Comparison of ENCODE assay signal across 8 cellular contexts in genomic region chr22:21468194-21469096, GRCh38. TPM values are rescaled to one million over a fixed set of nuclear protein-coding genes. Genes with fewer than 3 reads are reported as not detected.
DNase-seq lines count a peak whose midpoint lies in the region; ATAC-seq and TF ChIP-seq lines count a peak whose summit lies in the region.
"Not testable (repeated sequence)": the region's sequence is repeated elsewhere in the genome, so short reads cannot be mapped to it uniquely, and the experiment has no call there.

No MANE protein-coding gene starts in this region.

- not testable (repeated sequence) for H4K20me1 ChIP-seq in hepatocyte (ENCODE audit: insufficient read depth, poor library complexity, severe bottlenecking)

- H3K27me3 ChIP-seq in HUES64 (ENCODE audit: insufficient read depth, low read length); breast epithelium; hepatocyte; psoas muscle (ENCODE audit: insufficient read depth in 3 of 3, low read length in 2 of 3): not testable (repeated sequence)

- H3K9me2 ChIP-seq in hepatocyte (replicated peaks; ENCODE audit: insufficient read depth): not testable (repeated sequence)

- not testable (repeated sequence) for H3K9me3 Mint-ChIP-seq in stimulated activated naive CD8-positive, alpha-beta T cell treated with anti-CD3 and anti-CD28 coated beads, Interleukin-15, amount 100 ng/mL, for 72 hours

- CTCF ChIA-PET in HEK293 (lab: Yijun Ruan, JAX): not testable (repeated sequence)

- H3K4me1 ChIP-seq in HEK293 (ENCODE audit: control insufficient read depth, insufficient read depth, low read length); HUES64 (ENCODE audit: insufficient read depth, low read length); breast epithelium; hepatocyte (ENCODE audit: insufficient read depth); psoas muscle: not testable (repeated sequence)

- peak overlapping the region; percentile 63 for H3K4me2 ChIP-seq in hepatocyte

- H3K27ac Mint-ChIP-seq in stimulated activated naive CD8-positive, alpha-beta T cell treated with anti-CD3 and anti-CD28 coated beads, Interleukin-15, amount 100 ng/mL, for 72 hours: peak overlapping the region; percentile 27 to 88

- peak overlapping the region; percentile 92 to 93 for H3K4me3 Mint-ChIP-seq in stimulated activated naive CD8-positive, alpha-beta T cell treated with anti-CD3 and anti-CD28 coated beads, Interleukin-15, amount 100 ng/mL, for 72 hours

- H3K27ac ChIP-seq in HEK293 (ENCODE audit: extremely low read depth, low read depth, low read length); hepatocyte; psoas muscle: not testable (repeated sequence)
- peak overlapping the region; percentile 64; the same call in 1 of the 2 replicates for H3K27ac ChIP-seq in HUES64 (ENCODE audit: low read depth, low read length)
- H3K27ac ChIP-seq in breast epithelium: peak overlapping the region; percentile 69 to 79

- peak; percentile 97 to 98 (median 98) for ATAC-seq in psoas muscle
- peak; percentile 91 for ATAC-seq in stimulated activated naive CD8-positive, alpha-beta T cell treated with anti-CD3 and anti-CD28 coated beads, Interleukin-15, amount 100 ng/mL, for 72 hours

- not testable (repeated sequence) for TF ChIP-seq POLR2A in breast epithelium (IDR thresholded peaks at IDR 0.05)

- intact Hi-C loops in breast epithelium (cut with DNase I; ENCODE audit: low total_unique reads); psoas muscle (cut with DNase I): not testable (repeated sequence)

- not testable (repeated sequence) for TF ChIP-seq CTCF in GM12864 (IDR thresholded peaks at IDR 0.05; ENCODE audit: low read depth, low read length, missing control alignments); HEK293 (tag by site-specific recombination; IDR thresholded peaks at IDR 0.05); breast epithelium (IDR thresholded peaks at IDR 0.05); hepatocyte (IDR thresholded peaks at IDR 0.05; ENCODE audit: poor library complexity); psoas muscle (IDR thresholded peaks at IDR 0.05)

- not testable (repeated sequence) for H3K79me2 ChIP-seq in hepatocyte

- H3K36me3 ChIP-seq in HEK293 (ENCODE audit: control insufficient read depth in 2 of 2, insufficient read depth in 1 of 2, low read length in 2 of 2); HUES64 (ENCODE audit: insufficient read depth, low read length); breast epithelium; hepatocyte (replicated peaks; ENCODE audit: insufficient read depth, low read depth); psoas muscle (ENCODE audit: insufficient read depth in 1 of 2, low read depth in 1 of 2): not testable (repeated sequence)

- not testable (repeated sequence) for H3K9ac ChIP-seq in HUES64 (ENCODE audit: low read depth, low read length)

- DNase-seq in GM12864 (ENCODE audit: low read depth) (peak; percentile 70), breast epithelium (ENCODE audit: low spot score in 2 of 2) (peak; percentile 83 to 98), hepatocyte (ENCODE audit: low spot score) (peak; percentile 85), psoas muscle (peak; percentile 87 to 95)
- peak; percentile 79 to 89 for DNase-seq in activated CD4-positive, alpha-beta T cell treated with anti-CD3 and anti-CD28 coated beads, Interleukin-2, amount 50 U/mL, for 24 hours (ENCODE audit: low read depth in 1 of 2, low spot score in 1 of 2)
- DNase-seq in stimulated activated naive CD8-positive, alpha-beta T cell treated with anti-CD3 and anti-CD28 coated beads, Interleukin-15, amount 100 ng/mL, for 72 hours: peak; percentile 87 to 91

- not testable (repeated sequence) for H3K4me1 Mint-ChIP-seq in stimulated activated naive CD8-positive, alpha-beta T cell treated with anti-CD3 and anti-CD28 coated beads, Interleukin-15, amount 100 ng/mL, for 72 hours

- not testable (repeated sequence) for H2AFZ ChIP-seq in hepatocyte

- not testable (repeated sequence) for H3K27me3 Mint-ChIP-seq in stimulated activated naive CD8-positive, alpha-beta T cell treated with anti-CD3 and anti-CD28 coated beads, Interleukin-15, amount 100 ng/mL, for 72 hours

- POLR2A ChIA-PET in HEK293 (lab: Yijun Ruan, JAX): not testable (repeated sequence)

- not testable (repeated sequence) for H3K9me3 ChIP-seq in HEK293 (ENCODE audit: control insufficient read depth, insufficient read depth, low read depth, low read length); HUES64 (ENCODE audit: insufficient read depth, low read depth, low read length); breast epithelium; hepatocyte (ENCODE audit: low read depth); psoas muscle

- WGBS in HUES64: 0% methylated on average over 9 of the region's 60 CpGs
- WGBS in hepatocyte (ENCODE audit: low lambda C conversion rate, missing lambda C conversion rate): no CpG with 5 or more reads among the region's 60 CpGs
- 0 to 1% (median 0%) methylated on average over 3 to 16 of the region's 60 CpGs for WGBS in psoas muscle, 3 donors

- peak overlapping the region; percentile 26 for H3K4me3 ChIP-seq in GM12864 (ENCODE audit: low read depth, low read length)
- peak overlapping the region; percentile 26 for H3K4me3 ChIP-seq in HEK293 (ENCODE audit: low read depth, low read length)
- H3K4me3 ChIP-seq in HUES64 (ENCODE audit: low read length): peak overlapping the region; percentile 44
- H3K4me3 ChIP-seq in breast epithelium: peak overlapping the region; percentile 28 to 60 (median 48)
- H3K4me3 ChIP-seq in hepatocyte: not testable (repeated sequence)
- H3K4me3 ChIP-seq in psoas muscle: peak overlapping the region; percentile 50

TF ChIP-seq in HEK293, 187 proteins besides CTCF, POLR2A, EP300 and RAD21:
- TF ChIP-seq SP2 (tag by site-specific recombination; IDR thresholded peaks at IDR 0.05) (peak; percentile 45), ZNF341 (tag by site-specific recombination; IDR thresholded peaks at IDR 0.05; ENCODE audit: low read depth) (peak; percentile 56)

RNA-seq across cellular contexts. Expression of gene TMEM191C, which starts 1.3 kb away (rescaled TPM):
- 1.7 TPM for polyA plus RNA-seq in HUES64 (2013, experiment 1 of 2)
- polyA plus RNA-seq in HUES64 (2013, experiment 2 of 2): 1.4 TPM
- total RNA-seq in breast epithelium (1 to 10 TPM in 2 of 3 donors, not detected in 1; 1.0 to 1.3 TPM), hepatocyte (5.9 and 13.4 TPM in 2 replicates), psoas muscle (under 1 TPM in 1 of 4 donors, not detected in 3; 0.34 TPM)
- polyA plus RNA-seq in hepatocyte (3.9 and 15.5 TPM in 2 replicates), psoas muscle (under 1 TPM; 0.01 to 0.07 (median 0.06) TPM)

RNA-seq across cellular contexts. Expression of gene HIC2, which starts 51.3 kb away (rescaled TPM):
- polyA plus RNA-seq in HUES64 (2013, experiment 1 of 2): 14.1 TPM
- polyA plus RNA-seq in HUES64 (2013, experiment 2 of 2): 17.1 TPM
- total RNA-seq in breast epithelium (1 to 10 TPM; 2.9 to 3.4 (median 3.3) TPM), hepatocyte (16.9 and 21.2 TPM in 2 replicates), psoas muscle (1 to 10 TPM; 1.8 to 3.2 (median 2.3) TPM)
- polyA plus RNA-seq in hepatocyte (9.4 and 11.4 TPM in 2 replicates), psoas muscle (1 to 10 TPM in 2 of 3 donors, under 1 TPM in 1; 0.94 to 2.2 (median 1.2) TPM)
